16 cellular contexts compared by ENCODE assay signal in genomic region chr19:48798937-48799336, GRCh38. TPM values are rescaled to one million over a fixed set of nuclear protein-coding genes. Genes with fewer than 3 reads are reported as not detected.
A peak's percentile ranks its signal among the peaks of the same experiment; 100 is the strongest.
DNase-seq lines count a peak whose midpoint lies in the region; ATAC-seq and TF ChIP-seq lines count a peak whose summit lies in the region.
"Had no signal": no experiment of that assay in that cellular context is flagged by ENCODE, and none has a peak within 500 bp of the region (broad histone marks: within the 10 kb centered on the region; RNA-seq: fewer than 3 reads in every experiment).

No MANE protein-coding gene starts in this region.

- TF ChIP-seq CTCF in IMR-90 (conservative IDR thresholded peaks at IDR 0.05; ENCODE audit: low read depth, low read length) (no peak), chondrocyte (IDR thresholded peaks at IDR 0.05) (no peak)

- 0 out of 2 replicates have a peak overlapping the region, but pooled peaks have one; percentile 11 for H3K14ac ChIP-seq in IMR-90 (replicated peaks; ENCODE audit: low read depth, low read length)

- no peaks in the 10 kb centered on the region for H3K27me3 Mint-ChIP-seq in chondrocyte (ENCODE audit: low read depth)
- H3K27me3 Mint-ChIP-seq: activated B cell treated with CpG ODN at 0.5 μM for 24 hours; naive thymus-derived CD8-positive, alpha-beta T cell had no signal

- CTCF ChIA-PET in IMR-90 (lab: Yijun Ruan, JAX): no interaction called here

- POLR2A ChIA-PET in IMR-90 (lab: Charles Lee; ENCODE audit: unreplicated experiment): interaction anchor here (1.1 kb wide), 1 partner anchor 12 kb away, joined by 3 read pairs; the partner anchor contains the start of gene BCAT2

- H4K8ac ChIP-seq in IMR-90 (ENCODE audit: low read depth in 2 of 2, low read length in 2 of 2): no peak overlapping the region

- intact Hi-C loops in IMR-90 (cut with micrococcal nuclease): no loop called here

- H4K91ac ChIP-seq in IMR-90 (ENCODE audit: insufficient read depth, low read depth, low read length): no peak overlapping the region

- BruUV-seq in IMR-90 (replicated peaks; lab: Mats Ljungman, UMichigan): no TSS peak

- no peak overlapping the region for H3K56ac ChIP-seq in IMR-90 (ENCODE audit: extremely low read depth, insufficient read depth, low read length)

- peak overlapping the region; percentile 37 for H2AK9ac ChIP-seq in IMR-90 (replicated peaks; ENCODE audit: low read depth, low read length, poor library complexity)

- no peaks in the 10 kb centered on the region for H3K9me3 ChIP-seq in IMR-90 (ENCODE audit: control insufficient read depth, insufficient read depth, low read length)
- H3K9me3 ChIP-seq: body of pancreas had no signal

- no peak overlapping the region for H3K23ac ChIP-seq in IMR-90 (ENCODE audit: low read depth, low read length)

- no peak overlapping the region for H3K9ac ChIP-seq in IMR-90 (ENCODE audit: low read depth, low read length)

- in situ Hi-C loops in IMR-90 (cut with MboI; ENCODE audit: low sequenced_read_pairs): no loop called here

- no peak overlapping the region for H2AK5ac ChIP-seq in IMR-90 (ENCODE audit: low read depth, low read length)

- TF ChIP-seq RAD21 in IMR-90 (IDR thresholded peaks at IDR 0.05; ENCODE audit: low read length): no peak

- no peak overlapping the region for H3K27ac ChIP-seq in IMR-90 (ENCODE audit: insufficient read depth, low read length)
- H3K27ac ChIP-seq: C4-2B had no signal

- H3K79me1 ChIP-seq in IMR-90 (ENCODE audit: low read depth in 1 of 2, low read length in 2 of 2): no peaks in the 10 kb centered on the region; a peak in 1 of 4 replicates

- H2AFZ ChIP-seq in IMR-90 (replicated peaks; ENCODE audit: low read length, poor library complexity): peak overlapping the region; percentile 58

- no peak overlapping the region for H4K5ac ChIP-seq in IMR-90 (ENCODE audit: low read depth, low read length)

- WGBS in IMR-90 (ENCODE audit: extremely low coverage in 2 of 2, insufficient read length in 1 of 2), 2 experiments: 80% methylated on average over 1 of the region's 6 CpGs; no CpG with 5 or more reads in 1 of the 2 experiments

- no peak for TF ChIP-seq POLR2A in IMR-90 (IDR thresholded peaks at IDR 0.05; ENCODE audit: low read depth, low read length)

- H3K4ac ChIP-seq in IMR-90 (ENCODE audit: low read depth, low read length): no peak overlapping the region

- no peak overlapping the region for H3K18ac ChIP-seq in IMR-90 (ENCODE audit: low read depth, low read length)

- no peak overlapping the region for H2BK15ac ChIP-seq in IMR-90 (ENCODE audit: low read depth, low read length)

- H4K20me1 ChIP-seq in IMR-90 (ENCODE audit: insufficient read depth, low read length): 0 out of 2 replicates have a peak, but pooled peaks cover 2% of the 10 kb centered on the region

- H2BK120ac ChIP-seq in IMR-90 (ENCODE audit: low read depth, low read length): no peak overlapping the region

- no peak overlapping the region for H2BK20ac ChIP-seq in IMR-90 (ENCODE audit: low read depth, low read length)

- H3K9me3 Mint-ChIP-seq in chondrocyte (ENCODE audit: low read depth): no peaks in the 10 kb centered on the region
- H3K9me3 Mint-ChIP-seq: activated B cell treated with CpG ODN at 0.5 μM for 24 hours; naive thymus-derived CD8-positive, alpha-beta T cell had no signal

- H3K36me3 Mint-ChIP-seq in chondrocyte (ENCODE audit: low read depth): no peaks in the 10 kb centered on the region

- no peaks in the 10 kb centered on the region for H3K9me1 ChIP-seq in IMR-90 (ENCODE audit: insufficient read depth, low read length)

- H3K27me3 ChIP-seq in IMR-90 (ENCODE audit: control insufficient read depth, insufficient read depth, low read length): no peaks in the 10 kb centered on the region
- H3K27me3 ChIP-seq: body of pancreas had no signal

- H2BK5ac ChIP-seq in IMR-90 (ENCODE audit: low read depth, low read length, poor library complexity, severe bottlenecking): no peak overlapping the region

- H3K4me3 ChIP-seq in IMR-90 (ENCODE audit: insufficient read depth, low read depth, low read length): no peak overlapping the region
- H3K4me3 ChIP-seq: body of pancreas had no signal

- peaks cover 33% of the 10 kb centered on the region for H3K4me1 Mint-ChIP-seq in chondrocyte (ENCODE audit: low read depth)

- ATAC-seq in IMR-90 (ENCODE audit: low read depth) (no peak), GM21381 (IDR thresholded peaks at IDR 0.05; ENCODE audit: unreplicated experiment) (no peak)
- ATAC-seq: body of pancreas; naive thymus-derived CD8-positive, alpha-beta T cell had no signal

- peaks cover 10% of the 10 kb centered on the region for H3K4me1 ChIP-seq in IMR-90 (ENCODE audit: control insufficient read depth, insufficient read depth, low read length)

- H3K36me3 ChIP-seq in IMR-90 (ENCODE audit: control insufficient read depth, insufficient read depth, low read length): no peaks in the 10 kb centered on the region

- peak overlapping the region; percentile 85 for H3K27ac Mint-ChIP-seq in chondrocyte (ENCODE audit: unreplicated experiment)
- H3K27ac Mint-ChIP-seq: activated B cell treated with CpG ODN at 0.5 μM for 24 hours; naive thymus-derived CD8-positive, alpha-beta T cell had no signal

- H3K4me3 Mint-ChIP-seq in chondrocyte (ENCODE audit: unreplicated experiment): no peak overlapping the region
- H3K4me3 Mint-ChIP-seq: activated B cell treated with CpG ODN at 0.5 μM for 24 hours; naive thymus-derived CD8-positive, alpha-beta T cell had no signal

- DNase-seq in DMS 273 treated with DMSO at 0.1 percent for 48 hours (lab: John Stamatoyannopoulos, UW) (peak; percentile 46), IMR-90 (peak; percentile 14), chondrocyte (ENCODE audit: low spot score) (no peak), myocyte (ENCODE audit: low read depth) (peak; percentile 37), T-helper 1 cell (no peak), NCI-H526 treated with DMSO at 0.1 percent for 48 hours (lab: John Stamatoyannopoulos, UW) (no peak), GF-D8 (lab: John Stamatoyannopoulos, UW) (no peak)
- DNase-seq: activated B cell treated with CpG ODN at 0.5 μM for 24 hours; activated T-cell treated with anti-CD3 and anti-CD28 coated beads, Interleukin-2, amount 50 U/mL, for 1 hour; body of pancreas; KBM-7; naive thymus-derived CD8-positive, alpha-beta T cell; NCI-H2227 treated with DMSO at 0.1 percent for 48 hours had no signal

- H3K4me2 ChIP-seq in IMR-90 (ENCODE audit: low read depth, low read length): no peak overlapping the region

- dilution Hi-C loops in IMR-90 (cut with HindIII; ENCODE audit: low sequenced_read_pairs, unreplicated experiment): no loop called here

TF ChIP-seq in IMR-90, 13 proteins besides CTCF, POLR2A, EP300 and RAD21 (continues in another document):
- TF ChIP-seq RCOR1 (IDR thresholded peaks at IDR 0.05; ENCODE audit: insufficient replicate concordance, low read length) (no peak), SMC3 (IDR thresholded peaks at IDR 0.05; ENCODE audit: low read depth, low read length) (no peak), CEBPB (IDR thresholded peaks at IDR 0.05; ENCODE audit: low read depth, low read length) (no peak), FOS (IDR thresholded peaks at IDR 0.05; ENCODE audit: low read depth, low read length) (no peak), MAZ (IDR thresholded peaks at IDR 0.05; ENCODE audit: borderline replicate concordance, low read depth, low read length) (no peak), NFE2L2 (IDR thresholded peaks at IDR 0.05; ENCODE audit: low read depth, low read length) (no peak), MAFK (IDR thresholded peaks at IDR 0.05; ENCODE audit: low read depth, low read length) (no peak), RFX5 (IDR thresholded peaks at IDR 0.05; ENCODE audit: low read depth, low read length) (no peak), BHLHE40 (IDR thresholded peaks at IDR 0.05; ENCODE audit: low read depth, low read length) (no peak), USF2 (IDR thresholded peaks at IDR 0.05; ENCODE audit: low read depth, low read length) (no peak)

RNA-seq across cellular contexts. Expression of gene BCAT2, which starts 11.9 kb away (rescaled TPM):
- 20.1 and 21.7 TPM in 2 replicates for total RNA-seq in IMR-90 (2012; rRNA removed)
- polyA plus RNA-seq in IMR-90 (2012; rRNA removed): 42.2 and 45.3 TPM in 2 replicates
- polyA plus RNA-seq in IMR-90 (2012; cell fraction: cytosol; rRNA removed): 28.9 and 55.2 TPM in 2 replicates
- polyA plus RNA-seq in IMR-90 (2012; cell fraction: nucleus; rRNA removed; ENCODE audit: low replicate concordance): 35.9 and 75.7 TPM in 2 replicates
- total RNA-seq in chondrocyte: 30.9 to 42.2 TPM (median 41.4 TPM) in 3 replicates
- 29.7 and 34.1 TPM in 2 replicates for total RNA-seq in myocyte
- polyA plus RNA-seq in myocyte (2012): 30.4 TPM

RNA-seq across cellular contexts. Expression of gene HSD17B14, which starts 37.4 kb away (rescaled TPM):
- total RNA-seq in IMR-90 (2012; rRNA removed) (0.54 and 0.56 TPM in 2 replicates), chondrocyte (11.4 to 13.6 TPM (median 13.5 TPM) in 3 replicates), myocyte (0.59 TPM in 1 of 2 replicates, not detected in the other)
- 4.5 and 5.6 TPM in 2 replicates for polyA plus RNA-seq in IMR-90 (2012; rRNA removed)
- polyA plus RNA-seq in IMR-90 (2012; cell fraction: cytosol; rRNA removed): 7.9 TPM in 2 replicates
- polyA plus RNA-seq in IMR-90 (2012; cell fraction: nucleus; rRNA removed; ENCODE audit: low replicate concordance): 14.0 and 14.9 TPM in 2 replicates
- polyA plus RNA-seq in myocyte (2012): 5.5 TPM
- total RNA-seq: H4 had no signal

RNA-seq across cellular contexts. Expression of gene FGF21, which starts 43.6 kb away (rescaled TPM):
- total RNA-seq in IMR-90 (2012; rRNA removed): not detected in 2 replicates
- not detected in 2 replicates for polyA plus RNA-seq in IMR-90 (2012; rRNA removed)
- polyA plus RNA-seq in IMR-90 (2012; cell fraction: cytosol; rRNA removed): not detected in 2 replicates
- polyA plus RNA-seq in IMR-90 (2012; cell fraction: nucleus; rRNA removed; ENCODE audit: low replicate concordance): not detected in 2 replicates
- not detected in 3 replicates for total RNA-seq in chondrocyte
- total RNA-seq in myocyte: not detected in 2 replicates
- polyA plus RNA-seq in myocyte (2012): not detected
- total RNA-seq: activated B cell treated with CpG ODN at 0.5 μM for 24 hours; body of pancreas; H4; naive thymus-derived CD8-positive, alpha-beta T cell had no signal
- polyA plus RNA-seq: naive thymus-derived CD8-positive, alpha-beta T cell had no signal

RNA-seq across cellular contexts. Expression of gene FUT1, which starts 46.5 kb away (rescaled TPM):
- total RNA-seq in IMR-90 (2012; rRNA removed) (under 0.01 and 0.18 TPM in 2 replicates), chondrocyte (0.44 to 0.52 TPM in 2 of 3 replicates, not detected in the other), myocyte (0.03 and 0.05 TPM in 2 replicates)
- polyA plus RNA-seq in IMR-90 (2012; rRNA removed): 0.03 and 0.09 TPM in 2 replicates
- 0.01 and 0.12 TPM in 2 replicates for polyA plus RNA-seq in IMR-90 (2012; cell fraction: cytosol; rRNA removed)
- polyA plus RNA-seq in IMR-90 (2012; cell fraction: nucleus; rRNA removed; ENCODE audit: low replicate concordance): 0.02 and 0.04 TPM in 2 replicates
- 0.08 TPM for polyA plus RNA-seq in myocyte (2012)
- total RNA-seq: activated B cell treated with CpG ODN at 0.5 μM for 24 hours; naive thymus-derived CD8-positive, alpha-beta T cell had no signal
- polyA plus RNA-seq: naive thymus-derived CD8-positive, alpha-beta T cell had no signal

RNA-seq across cellular contexts. Expression of gene IZUMO1, which starts 52.2 kb away (rescaled TPM):
- total RNA-seq in IMR-90 (2012; rRNA removed) (not detected in 2 replicates), chondrocyte (not detected in 3 replicates), myocyte (0.08 TPM in 1 of 2 replicates, not detected in the other)
- not detected in 2 replicates for polyA plus RNA-seq in IMR-90 (2012; rRNA removed)
- not detected in 2 replicates for polyA plus RNA-seq in IMR-90 (2012; cell fraction: cytosol; rRNA removed)
- polyA plus RNA-seq in IMR-90 (2012; cell fraction: nucleus; rRNA removed; ENCODE audit: low replicate concordance): 0.05 and 0.07 TPM in 2 replicates
- polyA plus RNA-seq in myocyte (2012): not detected
- total RNA-seq: activated B cell treated with CpG ODN at 0.5 μM for 24 hours; H4; naive thymus-derived CD8-positive, alpha-beta T cell had no signal
- polyA plus RNA-seq: naive thymus-derived CD8-positive, alpha-beta T cell had no signal

Comparison
In these comparisons a context has a peak if more than half of its experiments do, and no peak if none do; other contexts are left out.
1. DNase-seq: peak in DMS 273 treated with DMSO at 0.1 percent for 48 hours (single experiment), IMR-90 (single experiment) and myocyte (single experiment); none in chondrocyte (single experiment), T-helper 1 cell (0 of 5), NCI-H526 treated with DMSO at 0.1 percent for 48 hours (single experiment) and GF-D8 (single experiment).